8 cellular contexts compared by ENCODE assay signal in genomic region chr14:51860836-51861583, GRCh38. TPM values are rescaled to one million over a fixed set of nuclear protein-coding genes. Genes with fewer than 3 reads are reported as not detected.
DNase-seq lines count a peak whose midpoint lies in the region; ATAC-seq, FAIRE-seq and TF ChIP-seq lines count a peak whose summit lies in the region.

No MANE protein-coding gene starts in this region.

- H3K9me3 ChIP-seq in A549 (no peaks in the 10 kb centered on the region), OCI-LY1 (ENCODE audit: low read length) (peaks cover 2% of the 10 kb centered on the region; the same call in 1 of the 2 replicates), endocrine pancreas (ENCODE audit: control insufficient read depth, low read length) (no peaks in the 10 kb centered on the region), neural progenitor cell (ENCODE audit: low read depth) (no peaks in the 10 kb centered on the region)

- H4K20me1 ChIP-seq in OCI-LY1 (ENCODE audit: insufficient read depth, low read length) (no peaks in the 10 kb centered on the region), neural progenitor cell (ENCODE audit: low read depth) (peaks cover 13% of the 10 kb centered on the region)

- no peak for TF ChIP-seq CTCF in A549 (IDR thresholded peaks at IDR 0.05)
- TF ChIP-seq CTCF in OCI-LY1 (IDR thresholded peaks at IDR 0.05; ENCODE audit: low read length) = no peak
- TF ChIP-seq CTCF in neural progenitor cell (IDR thresholded peaks at IDR 0.05) = no peak

- H3K27me3 Mint-ChIP-seq in neural progenitor cell (ENCODE audit: insufficient read depth, low read depth) = no peaks in the 10 kb centered on the region

- CTCF ChIA-PET in A549 (lab: Yijun Ruan, JAX) = interaction anchor here (1.0 to 4.0 kb wide), 2 partner anchors 11 to 118 kb away, joined by 3 to 21 read pairs; no protein-coding TSS in a partner anchor

- H3K9me2 ChIP-seq in OCI-LY1 (ENCODE audit: low read depth, low read length) = no peaks in the 10 kb centered on the region

- no peaks in the 10 kb centered on the region for H3K36me3 ChIP-seq in OCI-LY1 (ENCODE audit: insufficient read depth, low read length)
- no peaks in the 10 kb centered on the region for H3K36me3 ChIP-seq in endocrine pancreas (ENCODE audit: control insufficient read depth, insufficient read depth, low read length)
- no peaks in the 10 kb centered on the region for H3K36me3 ChIP-seq in neural progenitor cell

- H3K9ac ChIP-seq in OCI-LY1 (ENCODE audit: low read length) = peak overlapping the region; percentile 64
- peak overlapping the region; percentile 85 for H3K9ac ChIP-seq in endocrine pancreas (ENCODE audit: control insufficient read depth, insufficient read depth, low read length)
- peak overlapping the region; percentile 51 for H3K9ac ChIP-seq in neural progenitor cell

- peak overlapping the region; percentile 97 for H3K27ac Mint-ChIP-seq in neural progenitor cell

- H3K27me3 ChIP-seq in OCI-LY1 (ENCODE audit: insufficient read depth, low read length) (peaks cover 5% of the 10 kb centered on the region; the same call in 1 of the 2 replicates), endocrine pancreas (ENCODE audit: control insufficient read depth, insufficient read depth, low read length) (no peaks in the 10 kb centered on the region), neural progenitor cell (no peaks in the 10 kb centered on the region)

- POLR2A ChIA-PET in A549 (lab: Yijun Ruan, JAX) = interaction anchor here (1.3 kb wide), 1 partner anchor 12 kb away, joined by 4 read pairs; no protein-coding TSS in a partner anchor

- H3K4me1 Mint-ChIP-seq in neural progenitor cell = peaks cover 60% of the 10 kb centered on the region

- H3K79me2 ChIP-seq in OCI-LY1 (ENCODE audit: insufficient read depth, low read length) = no peaks in the 10 kb centered on the region
- H3K79me2 ChIP-seq in neural progenitor cell (ENCODE audit: low read depth) = peaks cover 43% of the 10 kb centered on the region

- peak in 1 of 2 experiments; percentile 54; a peak in 3 of 6 replicates for ATAC-seq in A549
- peak; percentile 1 for ATAC-seq in GM18873 (IDR thresholded peaks at IDR 0.05; ENCODE audit: low FRiP score, unreplicated experiment)

- no peak for TF ChIP-seq EP300 in A549 (IDR thresholded peaks at IDR 0.05)

- peak overlapping the region; percentile 93 for H3K4me2 ChIP-seq in A549
- H3K4me2 ChIP-seq in OCI-LY1 (ENCODE audit: low read length) = peak overlapping the region; percentile 73
- H3K4me2 ChIP-seq in neural progenitor cell = peak overlapping the region; percentile 86

- H3K27ac ChIP-seq in A549 (peak overlapping the region; percentile 58 to 71), OCI-LY1 (ENCODE audit: low read depth, low read length, poor library complexity, severe bottlenecking) (no peak overlapping the region), neural progenitor cell (peak overlapping the region; percentile 78)

- peak overlapping the region; percentile 96 for H3K4me3 Mint-ChIP-seq in neural progenitor cell

- no peak for FAIRE-seq in A549 (lab: Jason Lieb, UNC)

- H3K4me3 ChIP-seq in A549 = peak overlapping the region; percentile 51
- peak overlapping the region; percentile 62 for H3K4me3 ChIP-seq in OCI-LY1 (ENCODE audit: low read depth, low read length, poor library complexity, severe bottlenecking)
- H3K4me3 ChIP-seq in endocrine pancreas (ENCODE audit: control insufficient read depth, insufficient read depth, low read length) = peak overlapping the region; percentile 88
- peak overlapping the region; percentile 64 for H3K4me3 ChIP-seq in neural progenitor cell

- WGBS in A549 (ENCODE audit: missing lambda C conversion rate) = 49% methylated on average over 13 of the region's 13 CpGs

- H2AFZ ChIP-seq in OCI-LY1 (ENCODE audit: low read length) (peak overlapping the region; percentile 84), neural progenitor cell (replicated peaks) (peak overlapping the region; percentile 61)

- no peak for TF ChIP-seq POLR2A in A549 (IDR thresholded peaks at IDR 0.05; ENCODE audit: low read length)

- DNase-seq in A549 (ENCODE audit: low read depth in 1 of 2, low spot score in 1 of 2) = no peak
- no peak for DNase-seq in neural progenitor cell (ENCODE audit: low spot score)
- DNase-seq in HT-29 (ENCODE audit: low spot score) = no peak
- no peak for DNase-seq in NCI-H1694 treated with DMSO at 0.1 percent for 48 hours (lab: John Stamatoyannopoulos, UW)
- DNase-seq in activated CD4-positive, CD25-positive, alpha-beta regulatory T cell treated with anti-CD3 and anti-CD28 coated beads, Interleukin-2, amount 50 U/mL, for 72 hours = no peak

- no peaks in the 10 kb centered on the region for H3K36me3 Mint-ChIP-seq in neural progenitor cell

- H3F3A ChIP-seq in OCI-LY1 (ENCODE audit: insufficient read depth, low read length) (no peaks in the 10 kb centered on the region), neural progenitor cell (ENCODE audit: low read depth) (peaks cover 19% of the 10 kb centered on the region)

- no peaks in the 10 kb centered on the region for H3K9me3 Mint-ChIP-seq in neural progenitor cell

- no peak for TF ChIP-seq RAD21 in A549 (conservative IDR thresholded peaks at IDR 0.05 in 1 of 2, IDR thresholded peaks at IDR 0.05 in 1 of 2)

- H3K4me1 ChIP-seq in A549 = 0 out of 3 replicates have a peak, but pooled peaks cover 4% of the 10 kb centered on the region
- peaks cover 28% of the 10 kb centered on the region for H3K4me1 ChIP-seq in OCI-LY1 (ENCODE audit: insufficient read depth, low read length, severe bottlenecking)
- peaks cover 10% of the 10 kb centered on the region for H3K4me1 ChIP-seq in endocrine pancreas (ENCODE audit: control insufficient read depth, insufficient read depth, low read length)
- peaks cover 49% of the 10 kb centered on the region for H3K4me1 ChIP-seq in neural progenitor cell

TF ChIP-seq in A549, 52 proteins besides CTCF, POLR2A, EP300 and RAD21:
- no peak for TF ChIP-seq CBX8 (IDR thresholded peaks at IDR 0.05)
- no peak for TF ChIP-seq ESRRA (IDR thresholded peaks at IDR 0.05; ENCODE audit: borderline replicate concordance, low read length)
- no peak for TF ChIP-seq E2F6 (IDR thresholded peaks at IDR 0.05; ENCODE audit: borderline replicate concordance, low read depth)
- no peak for TF ChIP-seq TFCP2L1 (CRISPR knock-in tag; IDR thresholded peaks at IDR 0.05)

RNA-seq across cellular contexts. Expression of gene GNG2, which starts 0.6 kb away (rescaled TPM):
- polyA plus RNA-seq in A549 (2011; rRNA removed) (2.2 and 3.0 TPM in 2 replicates), A549 (2017; fragmentation: RNase III; extraction: RNeasy Plus Mini Kit Qiagen cat#74134 plus additional on column Dnase treatment) (1.8 to 2.4 TPM (median 2.1 TPM) in 3 replicates)
- 0.69 and 0.78 TPM in 2 replicates for polyA plus RNA-seq in A549 (2012; cell fraction: cytosol; rRNA removed)
- polyA plus RNA-seq in A549 (2012; cell fraction: nucleus; rRNA removed) = 0.24 and 0.44 TPM in 2 replicates
- polyA minus RNA-seq in A549 (2011; rRNA and poly(A)+ RNA removed) = 1.2 and 2.1 TPM in 2 replicates
- total RNA-seq in neural progenitor cell (ENCODE audit: low replicate concordance) = 44.4 and 56.8 TPM in 2 replicates
- total RNA-seq in HT-29 (2014; rRNA removed; shearing (Covaris generic)) = not detected in 2 replicates

Comparison
In these comparisons a context has a peak if more than half of its experiments do, and no peak if none do; other contexts are left out.
1. RNA of gene GNG2, which starts 0.6 kb away (total RNA-seq): 44.4 to 56.8 TPM in neural progenitor cell; not detected in HT-29; every median in the first group is over 10 times any median in the second.
2. Peak in every context shown above with its lines, with median percentiles within 50 percentile points of each other: H3K4me2 ChIP-seq, H3K4me3 ChIP-seq and H3K9ac ChIP-seq.